In genomic region chr1:212141404-212141803, GRCh38 we compare ENCODE assay signal across 19 cellular contexts.
"Had no signal": no experiment of that assay in that cellular context is flagged by ENCODE, and none has a peak within 500 bp of the region (broad histone marks: within the 10 kb centered on the region; RNA-seq: fewer than 3 reads in every experiment).

No MANE protein-coding gene starts in this region.

- FAIRE-seq: endometrium, islet of Langerhans, urothelium cell line had no signal

- H3K27me3 ChIP-seq: colonic mucosa had no signal

- H3K4me3 ChIP-seq: colonic mucosa, left ventricle myocardium inferior had no signal

- H3K4me1 ChIP-seq: colonic mucosa had no signal

- H3K36me3 ChIP-seq: colonic mucosa, left ventricle myocardium inferior had no signal

- H3K9me3 ChIP-seq: colonic mucosa, left ventricle myocardium inferior had no signal

- ATAC-seq: activated CD8-positive, alpha-beta T cell treated with anti-CD3 and anti-CD28 coated beads for 36 hours; activated naive CD4-positive, alpha-beta T cell treated with anti-CD3 and anti-CD28 coated beads, Interleukin-2, amount 50 U/mL, for 72 hours; natural killer cell treated with Interleukin-12 subunit alpha and Interleukin-12 subunit beta and Interleukin-15 and Interleukin-18, amount 100 ng/mL, for 72 hours; stimulated activated effector memory CD8-positive, alpha-beta T cell treated with anti-CD3 and anti-CD28 coated beads, Interleukin-12 subunit alpha, Interleukin-12 subunit beta, amount 100 ng/mL, for 72 hours had no signal

- H3K27ac ChIP-seq: colonic mucosa, left ventricle myocardium inferior had no signal

- DNase-seq: activated B cell treated with CpG ODN at 0.5 μM for 24 hours; activated CD4-positive, alpha-beta T cell treated with anti-CD3 and anti-CD28 coated beads for 48 hours; activated CD8-positive, alpha-beta memory T cell treated with anti-CD3 and anti-CD28 coated beads, Interleukin-2, amount 50 U/mL, for 4 hours; activated CD8-positive, alpha-beta T cell treated with anti-CD3 and anti-CD28 coated beads for 36 hours; activated gamma-delta T cell; activated T-cell treated with anti-CD3 and anti-CD28 coated beads, Interleukin-2, amount 50 U/mL, for 48 hours; central memory CD4-positive, alpha-beta T cell; colonic mucosa; left ventricle myocardium inferior; nucleus accumbens; posterior cingulate gyrus; retina; T-helper 2 cell had no signal
